2 cellular contexts compared by ENCODE assay signal in the genomic region with DNA sequence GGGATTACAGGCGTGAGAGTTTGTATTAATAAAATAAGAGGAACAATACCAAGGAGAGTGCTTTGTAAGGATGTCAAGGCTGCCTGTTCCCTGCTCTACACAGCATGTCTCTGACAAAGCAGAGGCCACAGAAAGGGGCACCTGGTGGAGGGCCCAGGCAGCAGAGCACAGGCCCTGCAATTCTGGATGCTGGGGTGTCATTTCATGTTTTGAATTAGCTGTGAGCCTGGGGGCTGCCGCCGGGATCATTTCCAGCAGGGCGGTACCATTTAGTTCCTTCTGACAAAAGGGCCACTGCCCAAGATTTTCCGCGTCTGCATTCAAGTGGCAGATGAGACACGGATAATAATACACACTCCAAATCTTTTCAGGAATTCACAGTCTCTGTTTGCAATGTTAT.
TF ChIP-seq lines count a peak whose summit lies in the region.

No MANE protein-coding gene starts in this region.

TF ChIP-seq in liver, 16 proteins besides CTCF, POLR2A, EP300 and RAD21 (continued from another document):
- TF ChIP-seq EGR1 (IDR thresholded peaks at IDR 0.05; ENCODE audit: low read depth in 2 of 2), result no peak

TF ChIP-seq in HepG2, 621 proteins besides CTCF, POLR2A, EP300 and RAD21 (continued from another document):
- TF ChIP-seq CEBPG (CRISPR knock-in tag; IDR thresholded peaks at IDR 0.05) (no peak), GATA4 (IDR thresholded peaks at IDR 0.05; ENCODE audit: borderline replicate concordance, low read depth) (no peak), ZNF225 (CRISPR knock-in tag; IDR thresholded peaks at IDR 0.05) (no peak), HNRNPH1 (optimal IDR thresholded peaks at IDR 0.05; ENCODE audit: low read depth, low read length) (no peak)
- TF ChIP-seq, protein P1, sequence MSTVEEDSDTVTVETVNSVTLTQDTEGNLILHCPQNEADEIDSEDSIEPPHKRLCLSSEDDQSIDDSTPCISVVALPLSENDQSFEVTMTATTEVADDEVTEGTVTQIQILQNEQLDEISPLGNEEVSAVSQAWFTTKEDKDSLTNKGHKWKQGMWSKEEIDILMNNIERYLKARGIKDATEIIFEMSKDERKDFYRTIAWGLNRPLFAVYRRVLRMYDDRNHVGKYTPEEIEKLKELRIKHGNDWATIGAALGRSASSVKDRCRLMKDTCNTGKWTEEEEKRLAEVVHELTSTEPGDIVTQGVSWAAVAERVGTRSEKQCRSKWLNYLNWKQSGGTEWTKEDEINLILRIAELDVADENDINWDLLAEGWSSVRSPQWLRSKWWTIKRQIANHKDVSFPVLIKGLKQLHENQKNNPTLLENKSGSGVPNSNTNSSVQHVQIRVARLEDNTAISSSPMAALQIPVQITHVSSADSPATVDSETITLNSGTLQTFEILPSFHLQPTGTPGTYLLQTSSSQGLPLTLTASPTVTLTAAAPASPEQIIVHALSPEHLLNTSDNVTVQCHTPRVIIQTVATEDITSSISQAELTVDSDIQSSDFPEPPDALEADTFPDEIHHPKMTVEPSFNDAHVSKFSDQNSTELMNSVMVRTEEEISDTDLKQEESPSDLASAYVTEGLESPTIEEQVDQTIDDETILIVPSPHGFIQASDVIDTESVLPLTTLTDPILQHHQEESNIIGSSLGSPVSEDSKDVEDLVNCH (CRISPR knock-in tag; IDR thresholded peaks at IDR 0.05), result no peak
